In the genomic region with DNA sequence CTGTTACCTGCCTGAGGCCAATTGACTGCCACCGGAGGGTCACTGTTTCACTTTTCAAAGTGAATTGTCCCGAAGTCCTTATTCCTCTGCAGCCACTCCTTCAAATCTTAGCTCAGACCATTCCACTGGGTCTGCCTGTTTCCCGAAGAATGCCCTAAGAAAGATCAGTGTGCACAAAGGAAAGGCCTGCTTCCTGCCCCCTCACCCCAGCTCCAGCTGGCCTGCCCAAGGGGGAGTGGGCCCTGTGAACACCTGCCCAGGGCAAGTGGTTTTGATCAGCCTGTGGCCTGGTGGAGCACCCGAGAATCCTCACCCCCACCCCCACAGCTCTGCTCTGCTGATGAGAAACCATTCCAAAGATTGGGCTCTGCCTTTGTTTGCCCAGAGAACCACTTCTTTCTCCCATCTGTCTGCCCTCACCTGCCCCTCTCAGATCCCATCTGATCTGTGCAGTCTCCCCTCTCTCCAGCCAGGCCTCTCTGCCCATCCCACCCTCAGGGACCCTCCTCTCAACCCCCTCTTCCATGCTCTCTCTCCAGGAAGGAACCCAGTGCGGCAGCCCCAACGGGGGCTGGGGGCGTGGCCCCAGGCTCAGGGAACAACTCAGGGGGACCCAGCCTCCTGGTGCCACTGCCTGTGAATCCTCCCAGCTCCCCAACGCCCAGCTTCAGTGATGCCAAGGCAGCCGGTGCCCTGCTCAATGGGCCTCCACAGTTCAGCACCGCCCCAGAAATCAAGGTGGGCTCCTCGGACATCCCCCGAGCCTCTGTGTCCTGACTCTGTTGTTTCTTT, we compare ENCODE assay signal across 1 cellular context.
TF ChIP-seq lines count a peak whose summit lies in the region.

No MANE protein-coding gene starts in this region.

TF ChIP-seq in K562, 482 proteins besides CTCF, POLR2A, EP300 and RAD21:
- TF ChIP-seq PTTG1 (tag; IDR thresholded peaks at IDR 0.05; ENCODE audit: low read depth): no peak
- 0 out of 2 replicates have a peak, but pooled peaks have one; percentile 20 for TF ChIP-seq RBFOX2 (IDR thresholded peaks at IDR 0.05; ENCODE audit: low read depth, low read length)
- no peak for TF ChIP-seq TBP (optimal IDR thresholded peaks at IDR 0.05; ENCODE audit: low read depth, low read length)
- TF ChIP-seq, protein P1, sequence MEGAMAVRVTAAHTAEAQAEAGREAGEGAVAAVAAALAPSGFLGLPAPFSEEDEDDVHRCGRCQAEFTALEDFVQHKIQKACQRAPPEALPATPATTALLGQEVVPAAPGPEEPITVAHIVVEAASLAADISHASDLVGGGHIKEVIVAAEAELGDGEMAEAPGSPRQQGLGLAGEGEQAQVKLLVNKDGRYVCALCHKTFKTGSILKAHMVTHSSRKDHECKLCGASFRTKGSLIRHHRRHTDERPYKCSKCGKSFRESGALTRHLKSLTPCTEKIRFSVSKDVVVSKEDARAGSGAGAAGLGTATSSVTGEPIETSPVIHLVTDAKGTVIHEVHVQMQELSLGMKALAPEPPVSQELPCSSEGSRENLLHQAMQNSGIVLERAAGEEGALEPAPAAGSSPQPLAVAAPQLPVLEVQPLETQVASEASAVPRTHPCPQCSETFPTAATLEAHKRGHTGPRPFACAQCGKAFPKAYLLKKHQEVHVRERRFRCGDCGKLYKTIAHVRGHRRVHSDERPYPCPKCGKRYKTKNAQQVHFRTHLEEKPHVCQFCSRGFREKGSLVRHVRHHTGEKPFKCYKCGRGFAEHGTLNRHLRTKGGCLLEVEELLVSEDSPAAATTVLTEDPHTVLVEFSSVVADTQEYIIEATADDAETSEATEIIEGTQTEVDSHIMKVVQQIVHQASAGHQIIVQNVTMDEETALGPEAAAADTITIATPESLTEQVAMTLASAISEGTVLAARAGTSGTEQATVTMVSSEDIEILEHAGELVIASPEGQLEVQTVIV (CRISPR knock-in tag; IDR thresholded peaks at IDR 0.05; ENCODE audit: borderline replicate concordance): no peak
- TF ChIP-seq SMARCC2 (IDR thresholded peaks at IDR 0.05; ENCODE audit: low read depth): no peak
